Comparison of ENCODE assay signal across 28 cellular contexts in the genomic region with DNA sequence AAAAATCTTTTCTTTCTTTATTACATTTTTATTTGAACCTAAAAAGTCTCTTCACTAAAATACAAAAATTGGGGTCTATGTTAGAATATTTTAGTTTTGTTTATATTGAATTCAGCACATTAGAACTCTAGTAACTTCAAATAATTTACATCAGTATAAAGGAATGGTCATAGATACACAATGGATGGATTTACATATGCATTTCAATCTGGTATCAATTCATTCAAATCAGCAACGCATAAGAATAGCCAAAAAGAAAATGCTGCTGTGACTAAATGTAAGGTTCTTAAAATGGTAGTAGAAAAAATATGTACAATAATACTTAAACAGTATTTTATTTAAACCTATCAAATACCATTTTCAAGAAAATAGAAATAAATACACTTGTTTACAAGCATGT.
"Had no signal": no experiment of that assay in that cellular context is flagged by ENCODE, and none has a peak within 500 bp of the region (broad histone marks: within the 10 kb centered on the region; RNA-seq: fewer than 3 reads in every experiment).

No MANE protein-coding gene starts in this region.

- H3K36me3 ChIP-seq: left lung, pancreas, prostate gland, stomach, thyroid gland, transverse colon, upper lobe of left lung, vagina had no signal

- DNase-seq: hippocampal formation; immature natural killer cell; kidney; left colon; left lung; naive B cell; natural killer cell; pancreas; posterior cingulate gyrus; retina; right cardiac atrium; stimulated activated CD4-positive, alpha-beta T cell treated with anti-CD3 and anti-CD28 coated beads, Interleukin-12 subunit alpha, Interleukin-12 subunit beta, amount 100 ng/mL, for 4 hours; stimulated activated CD4-positive, alpha-beta T cell treated with anti-CD3 and anti-CD28 coated beads, Interleukin-15, amount 100 ng/mL, for 24 hours; stimulated activated CD4-positive, alpha-beta T cell treated with anti-CD3 and anti-CD28 coated beads, Interleukin-2, amount 100 ng/mL, for 24 hours; stimulated activated CD4-positive, alpha-beta T cell treated with anti-CD3 and anti-CD28 coated beads, Interleukin-4, amount 100 ng/mL, for 1 hour; stimulated activated naive B cell treated with anti-CD40 and anti-IgM and Interleukin-4, amounts not matched to agents 10 μg/mL and 1 μg/mL and 100 μg/mL, for 72 hours; stimulated activated naive CD8-positive, alpha-beta T cell treated with anti-CD3 and anti-CD28 coated beads, Interleukin-15, Interleukin-2, amounts not matched to agents 100 U/mL and 50 U/mL, for 24 hours; stomach; testis; thyroid gland; transverse colon; upper lobe of left lung had no signal

- H3K36me3 Mint-ChIP-seq: immature natural killer cell; mesothelial cell of epicardium; naive B cell; natural killer cell; stimulated activated naive B cell treated with anti-CD40 and anti-IgM and Interleukin-4, amounts not matched to agents 10 μg/mL and 1 μg/mL and 100 μg/mL, for 72 hours had no signal

- H3K9me3 ChIP-seq: left lung, pancreas, prostate gland, stomach, testis, thyroid gland, transverse colon, upper lobe of left lung, vagina had no signal

- H3K27ac ChIP-seq: left lung, pancreas, prostate gland, skin epidermis, stomach, testis, thyroid gland, transverse colon, upper lobe of left lung, vagina had no signal

- ATAC-seq: left colon; left lung; natural killer cell; pancreas; right cardiac atrium; sciatic nerve; stimulated activated naive B cell treated with anti-CD40 and anti-IgM and Interleukin-4, amounts not matched to agents 10 μg/mL and 1 μg/mL and 100 μg/mL, for 72 hours; stimulated activated naive CD8-positive, alpha-beta T cell treated with anti-CD3 and anti-CD28 coated beads, Interleukin-15, Interleukin-2, amounts not matched to agents 100 U/mL and 50 U/mL, for 24 hours had no signal

- H3K4me1 ChIP-seq: left lung, prostate gland, testis, thyroid gland, upper lobe of left lung, vagina had no signal

- H3K4me3 ChIP-seq: left lung, lung, pancreas, prostate gland, skin epidermis, stomach, testis, thyroid gland, transverse colon, upper lobe of left lung, vagina had no signal

- H3K4me3 Mint-ChIP-seq: immature natural killer cell; mesothelial cell of epicardium; naive B cell; natural killer cell; stimulated activated naive B cell treated with anti-CD40 and anti-IgM and Interleukin-4, amounts not matched to agents 10 μg/mL and 1 μg/mL and 100 μg/mL, for 72 hours had no signal

- H3K4me1 Mint-ChIP-seq: immature natural killer cell; naive B cell; natural killer cell; stimulated activated naive B cell treated with anti-CD40 and anti-IgM and Interleukin-4, amounts not matched to agents 10 μg/mL and 1 μg/mL and 100 μg/mL, for 72 hours had no signal

- H3K27ac Mint-ChIP-seq: immature natural killer cell; mesothelial cell of epicardium; naive B cell; natural killer cell; stimulated activated naive B cell treated with anti-CD40 and anti-IgM and Interleukin-4, amounts not matched to agents 10 μg/mL and 1 μg/mL and 100 μg/mL, for 72 hours had no signal

- H3K27me3 ChIP-seq: left lung, pancreas, stomach, testis, thyroid gland, transverse colon, upper lobe of left lung, vagina had no signal
